ENCODE assay signal across 1 cellular context in genomic region chr1:236686815-236687160, GRCh38.
TF ChIP-seq lines count a peak whose summit lies in the region.

No MANE protein-coding gene starts in this region.

TF ChIP-seq in GM23338, 12 proteins besides CTCF, POLR2A, EP300 and RAD21 (continued from another document):
- TF ChIP-seq REST (IDR thresholded peaks at IDR 0.05; ENCODE audit: unreplicated experiment) (no peak), JUNB (IDR thresholded peaks at IDR 0.05; ENCODE audit: unreplicated experiment) (no peak), ZNF331 (CRISPR knock-in tag; IDR thresholded peaks at IDR 0.05; ENCODE audit: low read depth) (no peak), NANOG (IDR thresholded peaks at IDR 0.05; ENCODE audit: borderline replicate concordance) (no peak), EZH2 (IDR thresholded peaks at IDR 0.05; ENCODE audit: low read depth, unreplicated experiment) (no peak), POLR2AphosphoS5 (IDR thresholded peaks at IDR 0.05; ENCODE audit: low read depth) (no peak), CREB1 (CRISPR knock-in tag; IDR thresholded peaks at IDR 0.05; ENCODE audit: low read depth) (no peak)
